ENCODE assay signal across 1 cellular context in genomic region chr2:26521913-26522180, GRCh38.
TF ChIP-seq lines count a peak whose summit lies in the region.

No MANE protein-coding gene starts in this region.

TF ChIP-seq in IMR-90, 13 proteins besides CTCF, POLR2A, EP300 and RAD21 (continued from another document):
- TF ChIP-seq, protein P1, sequence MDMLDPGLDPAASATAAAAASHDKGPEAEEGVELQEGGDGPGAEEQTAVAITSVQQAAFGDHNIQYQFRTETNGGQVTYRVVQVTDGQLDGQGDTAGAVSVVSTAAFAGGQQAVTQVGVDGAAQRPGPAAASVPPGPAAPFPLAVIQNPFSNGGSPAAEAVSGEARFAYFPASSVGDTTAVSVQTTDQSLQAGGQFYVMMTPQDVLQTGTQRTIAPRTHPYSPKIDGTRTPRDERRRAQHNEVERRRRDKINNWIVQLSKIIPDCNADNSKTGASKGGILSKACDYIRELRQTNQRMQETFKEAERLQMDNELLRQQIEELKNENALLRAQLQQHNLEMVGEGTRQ (IDR thresholded peaks at IDR 0.05; ENCODE audit: low read depth, low read length) = no peak
- no peak for TF ChIP-seq MXI1 (IDR thresholded peaks at IDR 0.05; ENCODE audit: borderline replicate concordance, low read depth, low read length)
